25 cellular contexts compared by ENCODE assay signal in the genomic region with DNA sequence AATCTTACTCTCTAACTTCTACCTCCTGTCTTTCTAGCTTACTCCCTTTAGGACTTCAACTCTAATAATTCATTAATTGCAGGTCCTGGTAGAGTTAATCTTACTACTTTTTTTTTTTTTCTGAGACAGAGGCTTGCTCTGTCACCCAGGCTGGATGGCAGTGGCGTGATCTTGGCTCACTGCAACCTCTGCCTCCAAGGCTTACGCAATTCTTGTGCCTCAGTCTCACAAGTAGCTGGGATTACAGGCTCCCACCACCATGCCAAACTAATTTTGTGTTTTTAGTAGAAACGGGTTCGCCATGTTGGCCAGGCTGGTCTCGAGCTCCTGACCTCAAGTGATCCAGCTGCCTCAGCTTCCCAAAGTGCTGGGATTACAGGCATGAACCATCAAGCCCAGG. TPM values are rescaled to one million over a fixed set of nuclear protein-coding genes. Genes with fewer than 3 reads are reported as not detected.
A peak's percentile ranks its signal among the peaks of the same experiment; 100 is the strongest.
DNase-seq lines count a peak whose midpoint lies in the region; ATAC-seq, FAIRE-seq and TF ChIP-seq lines count a peak whose summit lies in the region.
"Had no signal": no experiment of that assay in that cellular context is flagged by ENCODE, and none has a peak within 500 bp of the region (broad histone marks: within the 10 kb centered on the region; RNA-seq: fewer than 3 reads in every experiment).

No MANE protein-coding gene starts in this region.

- intact Hi-C loops in natural killer cell (cut with micrococcal nuclease) = no loop called here
- intact Hi-C loops in endothelial cell of umbilical vein (cut with micrococcal nuclease) = no loop called here
- intact Hi-C loops in tibial artery (cut with DNase I; ENCODE audit: low total_unique reads) = no loop called here
- intact Hi-C loops in colonic mucosa (cut with DNase I) = no loop called here

- H3K4me1 Mint-ChIP-seq in natural killer cell treated with Interleukin-12 subunit alpha and Interleukin-12 subunit beta and Interleukin-15 and Interleukin-18, amount 100 ng/mL, for 72 hours (ENCODE audit: low read depth in 2 of 2) = peaks cover 8 to 17% of the 10 kb centered on the region in 2 donors
- peaks cover 0 to 8% of the 10 kb centered on the region in 2 donors for H3K4me1 Mint-ChIP-seq in natural killer cell

- no peaks in the 10 kb centered on the region for H3K9me3 ChIP-seq in endothelial cell of umbilical vein (replicated peaks; ENCODE audit: control insufficient read depth, insufficient read depth, low read length)
- no peaks in the 10 kb centered on the region for H3K9me3 ChIP-seq in tibial artery
- no peaks in the 10 kb centered on the region for H3K9me3 ChIP-seq in colonic mucosa
- H3K9me3 ChIP-seq: BLaER1, Caco-2 had no signal

- CTCF ChIA-PET in endothelial cell of umbilical vein (lab: Charles Lee) = interaction anchor here (0.8 to 1.2 kb wide), 2 partner anchors 32 to 72 kb away, joined by 3 to 4 read pairs; no protein-coding TSS in a partner anchor

- H3K9me1 ChIP-seq in endothelial cell of umbilical vein (replicated peaks; ENCODE audit: control insufficient read depth, extremely low read depth, insufficient read depth, low read length) = no peaks in the 10 kb centered on the region

- ATAC-seq in natural killer cell treated with Interleukin-12 subunit alpha and Interleukin-12 subunit beta and Interleukin-15 and Interleukin-18, amount 100 ng/mL, for 72 hours = no peak
- ATAC-seq in natural killer cell (no peak), GM21619 (IDR thresholded peaks at IDR 0.05; ENCODE audit: unreplicated experiment) (no peak)
- ATAC-seq: GM12878 had no signal

- no peaks in the 10 kb centered on the region for H3K79me2 ChIP-seq in endothelial cell of umbilical vein (ENCODE audit: control insufficient read depth, insufficient read depth, low read length)

- BruUV-seq in endothelial cell of umbilical vein (replicated peaks; lab: Mats Ljungman, UMichigan) = no TSS peak

- TF ChIP-seq CTCF in natural killer cell (IDR thresholded peaks at IDR 0.05) (no peak), endothelial cell of umbilical vein (IDR thresholded peaks at IDR 0.05; ENCODE audit: extremely low read depth in 1 of 2, insufficient read depth in 1 of 2, low read depth in 1 of 2, low read length in 2 of 2) (no peak), tibial artery (IDR thresholded peaks at IDR 0.05) (no peak), colonic mucosa (IDR thresholded peaks at IDR 0.05) (no peak)

- H3K9ac ChIP-seq in endothelial cell of umbilical vein (replicated peaks; ENCODE audit: extremely low read depth, insufficient read depth, low read length) (no peak overlapping the region), colonic mucosa (ENCODE audit: low read depth in 2 of 2, low read length in 2 of 2) (no peak overlapping the region)
- H3K9ac ChIP-seq: BLaER1 had no signal

- H3K36me3 Mint-ChIP-seq in natural killer cell treated with Interleukin-12 subunit alpha and Interleukin-12 subunit beta and Interleukin-15 and Interleukin-18, amount 100 ng/mL, for 72 hours = peaks cover 12% of the 10 kb centered on the region
- H3K36me3 Mint-ChIP-seq in natural killer cell = peaks cover 8% of the 10 kb centered on the region

- H3K4me3 ChIP-seq in endothelial cell of umbilical vein (replicated peaks in 1 of 3; ENCODE audit: insufficient read depth in 1 of 3, low read depth in 1 of 3, low read length in 3 of 3) (no peak overlapping the region), tibial artery (no peak overlapping the region), colonic mucosa (no peak overlapping the region)
- H3K4me3 ChIP-seq: BLaER1, GM12878, SK-N-MC had no signal

- POLR2A ChIA-PET in endothelial cell of umbilical vein (lab: Charles Lee) = no interaction called here

- no peaks in the 10 kb centered on the region for H3K27me3 Mint-ChIP-seq in natural killer cell treated with Interleukin-12 subunit alpha and Interleukin-12 subunit beta and Interleukin-15 and Interleukin-18, amount 100 ng/mL, for 72 hours
- H3K27me3 Mint-ChIP-seq in natural killer cell (ENCODE audit: low read depth in 2 of 2) = no peaks in the 10 kb centered on the region
- H3K27me3 Mint-ChIP-seq: CD4-positive, alpha-beta memory T cell had no signal

- DNase-seq in natural killer cell treated with Interleukin-12 subunit alpha and Interleukin-12 subunit beta and Interleukin-15 and Interleukin-18, amount 100 ng/mL, for 72 hours (ENCODE audit: low spot score) = no peak
- DNase-seq in natural killer cell (no peak), MV-4-11 (lab: John Stamatoyannopoulos, UW) (peak; percentile 32), endothelial cell of umbilical vein (ENCODE audit: low read depth, low spot score) (no peak), tibial artery (no peak), colonic mucosa (no peak)
- DNase-seq: Caco-2; CD4-positive, alpha-beta memory T cell; DMS 273 treated with DMSO at 0.1 percent for 48 hours; DMS79 treated with DMSO at 0.1 percent for 48 hours; MM.1S; NCI-H1694; NCI-H2081; NCI-H2171; NCI-H524 treated with DMSO at 0.1 percent for 48 hours; NCI-H82; Right ventricle myocardium superior; SW 1271 had no signal

- H4K20me1 ChIP-seq in endothelial cell of umbilical vein (replicated peaks; ENCODE audit: control insufficient read depth, extremely low read depth, insufficient read depth, low read length) = no peaks in the 10 kb centered on the region
- H4K20me1 ChIP-seq: BLaER1 had no signal

- no peaks in the 10 kb centered on the region for H3K36me3 ChIP-seq in endothelial cell of umbilical vein (ENCODE audit: control insufficient read depth in 2 of 2, extremely low read depth in 1 of 2, insufficient read depth in 2 of 2, low read length in 2 of 2)
- H3K36me3 ChIP-seq in tibial artery = peaks cover 0 to 13% (median 0%) of the 10 kb centered on the region in 3 donors
- H3K36me3 ChIP-seq in colonic mucosa = no peaks in the 10 kb centered on the region
- H3K36me3 ChIP-seq: BLaER1 had no signal

- H3K4me1 ChIP-seq in endothelial cell of umbilical vein (ENCODE audit: control insufficient read depth, extremely low read depth, insufficient read depth, low read length) = no peaks in the 10 kb centered on the region
- no peaks in the 10 kb centered on the region for H3K4me1 ChIP-seq in tibial artery
- H3K4me1 ChIP-seq in colonic mucosa = no peaks in the 10 kb centered on the region
- H3K4me1 ChIP-seq: BLaER1, Caco-2 had no signal

- peak overlapping the region; percentile 6 for H3K4me3 Mint-ChIP-seq in natural killer cell treated with Interleukin-12 subunit alpha and Interleukin-12 subunit beta and Interleukin-15 and Interleukin-18, amount 100 ng/mL, for 72 hours
- H3K4me3 Mint-ChIP-seq in natural killer cell = no peak overlapping the region
- H3K4me3 Mint-ChIP-seq: CD4-positive, alpha-beta memory T cell had no signal

- H2AFZ ChIP-seq in endothelial cell of umbilical vein (ENCODE audit: low read depth, low read length) = no peak overlapping the region

- H3K27me3 ChIP-seq in endothelial cell of umbilical vein (ENCODE audit: control insufficient read depth in 2 of 2, insufficient read depth in 2 of 2, low read length in 2 of 2) (no peaks in the 10 kb centered on the region), tibial artery (no peaks in the 10 kb centered on the region), colonic mucosa (no peaks in the 10 kb centered on the region)
- H3K27me3 ChIP-seq: BLaER1 had no signal

- TF ChIP-seq POLR2A in endothelial cell of umbilical vein (IDR thresholded peaks at IDR 0.05; ENCODE audit: low read depth, low read length) = no peak

- FAIRE-seq in endothelial cell of umbilical vein (lab: Jason Lieb, UNC) = peak; percentile 12
- FAIRE-seq: GM12878, H54 had no signal

- H3K4me2 ChIP-seq in endothelial cell of umbilical vein (ENCODE audit: insufficient read depth, low read length) = no peak overlapping the region
- H3K4me2 ChIP-seq: BLaER1 had no signal

- H3K27ac Mint-ChIP-seq in natural killer cell treated with Interleukin-12 subunit alpha and Interleukin-12 subunit beta and Interleukin-15 and Interleukin-18, amount 100 ng/mL, for 72 hours = peak overlapping the region in 1 of 2 donors; percentile 9
- H3K27ac Mint-ChIP-seq in natural killer cell = no peak overlapping the region
- H3K27ac Mint-ChIP-seq: CD4-positive, alpha-beta memory T cell had no signal

- no peaks in the 10 kb centered on the region for H3K9me3 Mint-ChIP-seq in natural killer cell treated with Interleukin-12 subunit alpha and Interleukin-12 subunit beta and Interleukin-15 and Interleukin-18, amount 100 ng/mL, for 72 hours
- no peaks in the 10 kb centered on the region for H3K9me3 Mint-ChIP-seq in natural killer cell
- H3K9me3 Mint-ChIP-seq: CD4-positive, alpha-beta memory T cell had no signal

- H3K27ac ChIP-seq in endothelial cell of umbilical vein (ENCODE audit: insufficient read depth, low read depth, low read length) (no peak overlapping the region), tibial artery (no peak overlapping the region), colonic mucosa (no peak overlapping the region)
- H3K27ac ChIP-seq: BLaER1, SK-N-MC had no signal

- dilution Hi-C loops in endothelial cell of umbilical vein (cut with MboI; ENCODE audit: extremely low pct_ligation_motif_present, low sequenced_read_pairs) = no loop called here

RNA-seq across cellular contexts. Expression of a gene that starts 15.7 kb away (rescaled TPM):
- 1 to 10 TPM in 1 of 2 donors, under 1 TPM in 1; 0.67 to 1.3 TPM for total RNA-seq in natural killer cell treated with Interleukin-12 subunit alpha and Interleukin-12 subunit beta and Interleukin-15 and Interleukin-18, amount 100 ng/mL, for 72 hours
- 1 to 10 TPM; 3.7 to 5.7 (median 4.0) TPM for total RNA-seq in natural killer cell
- 1.5 and 1.7 TPM in 2 replicates for total RNA-seq in endothelial cell of umbilical vein
- polyA plus RNA-seq in endothelial cell of umbilical vein = 0.24 and 0.36 TPM in 2 replicates
- polyA plus RNA-seq in endothelial cell of umbilical vein (2011; cell fraction: cytosol; rRNA removed) = 0.23 and 0.27 TPM in 2 replicates
- polyA plus RNA-seq in endothelial cell of umbilical vein (2011; cell fraction: nucleus; rRNA removed) = 1.3 and 1.9 TPM in 2 replicates
- polyA plus RNA-seq in endothelial cell of umbilical vein (2012) = 0.47 and 0.91 TPM in 2 replicates
- 0.73 and 1.2 TPM in 2 replicates for polyA minus RNA-seq in endothelial cell of umbilical vein
- 0.82 TPM for polyA minus RNA-seq in endothelial cell of umbilical vein (2011; cell fraction: cytosol; rRNA and poly(A)+ RNA removed)
- polyA minus RNA-seq in endothelial cell of umbilical vein (2011; cell fraction: nucleus; rRNA and poly(A)+ RNA removed) = 1.9 and 2.0 TPM in 2 replicates
- total RNA-seq in colonic mucosa = 1 to 10 TPM; 3.1 to 4.1 TPM

RNA-seq across cellular contexts. Expression of a gene that starts 20.7 kb away (rescaled TPM):
- total RNA-seq in natural killer cell treated with Interleukin-12 subunit alpha and Interleukin-12 subunit beta and Interleukin-15 and Interleukin-18, amount 100 ng/mL, for 72 hours = not detected
- total RNA-seq in natural killer cell = not detected
- total RNA-seq in endothelial cell of umbilical vein = not detected in 2 replicates
- polyA plus RNA-seq in endothelial cell of umbilical vein = not detected in 2 replicates
- polyA plus RNA-seq in endothelial cell of umbilical vein (2011; cell fraction: cytosol; rRNA removed) = 0.08 TPM in 1 of 2 replicates, not detected in the other
- not detected in 2 replicates for polyA plus RNA-seq in endothelial cell of umbilical vein (2011; cell fraction: nucleus; rRNA removed)
- 0.61 and 1.2 TPM in 2 replicates for polyA plus RNA-seq in endothelial cell of umbilical vein (2012)
- polyA minus RNA-seq in endothelial cell of umbilical vein = not detected in 2 replicates
- polyA minus RNA-seq in endothelial cell of umbilical vein (2011; cell fraction: cytosol; rRNA and poly(A)+ RNA removed) = not detected
- polyA minus RNA-seq in endothelial cell of umbilical vein (2011; cell fraction: nucleus; rRNA and poly(A)+ RNA removed) = not detected in 2 replicates
- total RNA-seq in colonic mucosa = not detected
- total RNA-seq: Caco-2; CD4-positive, alpha-beta memory T cell; LHCN-M2; Right ventricle myocardium superior; RPMI7951 had no signal
- polyA plus RNA-seq: CD4-positive, alpha-beta memory T cell had no signal
